Comparison of ENCODE assay signal across 10 cellular contexts in the genomic region with DNA sequence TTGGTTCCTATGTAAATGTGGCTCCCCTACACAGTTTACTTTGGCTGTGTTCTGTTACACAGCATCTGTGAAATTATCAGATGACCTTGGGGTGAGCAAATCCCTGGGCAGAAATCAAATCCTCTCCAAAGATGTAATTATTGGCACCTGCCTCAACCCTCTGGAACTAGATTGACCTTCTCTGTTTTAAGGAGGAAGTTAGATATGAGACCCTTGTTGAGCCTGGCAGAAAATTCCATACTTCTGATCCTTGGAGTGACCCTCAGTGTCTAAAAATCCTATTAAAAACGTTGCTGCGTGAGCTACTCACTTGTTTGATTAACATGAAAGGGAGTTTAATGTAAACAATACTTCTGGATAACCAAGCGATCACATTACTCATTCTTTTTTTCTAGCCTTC.
"Had no signal": no experiment of that assay in that cellular context is flagged by ENCODE, and none has a peak within 500 bp of the region (broad histone marks: within the 10 kb centered on the region; RNA-seq: fewer than 3 reads in every experiment).

No MANE protein-coding gene starts in this region.

- ATAC-seq: foreskin keratinocyte; left cardiac atrium; lower lobe of right lung; stimulated activated memory B cell treated with anti-CD40 and anti-IgM and Interleukin-4, amounts not matched to agents 10 μg/mL and 1 μg/mL and 100 μg/mL, for 72 hours had no signal

- DNase-seq: activated CD4-positive, alpha-beta T cell treated with anti-CD3 and anti-CD28 coated beads, Interleukin-2, amount 10 ng/mL, durations not matched to agents 24 days and 14 days; activated naive CD4-positive, alpha-beta T cell treated with Interleukin-2 at 50 U/mL for 16 hours; foreskin keratinocyte; left cardiac atrium; lower lobe of right lung; naive B cell; transverse colon had no signal

- H3K27ac ChIP-seq: cardiac muscle cell, foreskin keratinocyte, lower lobe of right lung, parathyroid adenoma, transverse colon had no signal
